Comparison of ENCODE assay signal across 8 cellular contexts in genomic region chr12:67268335-67268895, GRCh38. TPM values are rescaled to one million over a fixed set of nuclear protein-coding genes. Genes with fewer than 3 reads are reported as not detected.
A peak's percentile ranks its signal among the peaks of the same experiment; 100 is the strongest.
DNase-seq lines count a peak whose midpoint lies in the region; ATAC-seq and TF ChIP-seq lines count a peak whose summit lies in the region.

No MANE protein-coding gene starts in this region.

- ATAC-seq in GM18870 (IDR thresholded peaks at IDR 0.05; ENCODE audit: unreplicated experiment) (peak; percentile 87), HG03135 (IDR thresholded peaks at IDR 0.05; ENCODE audit: unreplicated experiment) (peak; percentile 84), left lobe of liver (peak; percentile 83)

- peak overlapping the region; percentile 96 for H3K4me3 ChIP-seq in coronary artery

- no peak for TF ChIP-seq CTCF in AG09319 (IDR thresholded peaks at IDR 0.05; ENCODE audit: low read depth, low read length)
- TF ChIP-seq CTCF in coronary artery (IDR thresholded peaks at IDR 0.05), result no peak

- peak overlapping the region; percentile 98 to 99 for H3K27ac ChIP-seq in coronary artery

- DNase-seq in AG09319 (ENCODE audit: extremely low read depth, low read depth) (peak; percentile 97), NCI-H446 treated with DMSO at 0.1 percent for 48 hours (lab: John Stamatoyannopoulos, UW) (peak; percentile 99), coronary artery (ENCODE audit: low spot score) (peak; percentile 96), left lobe of liver (ENCODE audit: low spot score) (peak; percentile 93)
- peak; percentile 81 to 86 for DNase-seq in activated CD4-positive, alpha-beta T cell treated with anti-CD3 and anti-CD28 coated beads for 4 hours
- peak; percentile 81 for DNase-seq in stimulated activated CD4-positive, alpha-beta T cell treated with anti-CD3 and anti-CD28 coated beads, Interleukin-2, amount 100 ng/mL, for 4 hours (ENCODE audit: low read depth)

RNA-seq across cellular contexts. Expression of gene CAND1, which starts 0.7 kb away (rescaled TPM):
- 50.7 TPM for total RNA-seq in left lobe of liver

Comparison
In these comparisons a context has a peak if more than half of its experiments do, and no peak if none do; other contexts are left out.
1. Peak in every context shown above with its lines: DNase-seq, ATAC-seq, H3K4me3 ChIP-seq and H3K27ac ChIP-seq.